Comparison of ENCODE assay signal across 23 cellular contexts in the genomic region with DNA sequence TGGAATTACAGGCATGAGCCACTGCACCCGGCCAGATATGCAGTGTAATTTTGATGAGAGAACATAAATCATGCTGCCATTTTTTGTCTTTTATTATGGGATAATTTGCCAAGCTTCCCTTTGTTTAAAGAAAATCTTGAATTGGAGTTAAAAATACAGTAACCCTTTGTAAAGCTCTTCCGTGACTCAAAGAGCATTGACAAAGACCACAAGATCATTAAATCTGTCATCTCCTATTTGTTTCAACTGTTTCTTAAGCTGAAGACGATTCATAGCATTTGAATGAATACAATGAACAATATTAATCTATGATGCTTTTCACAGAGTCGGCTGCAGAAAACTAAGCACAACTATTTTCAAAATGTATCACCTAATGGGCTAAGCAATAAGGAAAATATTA.
DNase-seq lines count a peak whose midpoint lies in the region; ATAC-seq and TF ChIP-seq lines count a peak whose summit lies in the region.
"Had no signal": no experiment of that assay in that cellular context is flagged by ENCODE, and none has a peak within 500 bp of the region (broad histone marks: within the 10 kb centered on the region; RNA-seq: fewer than 3 reads in every experiment).

No MANE protein-coding gene starts in this region.

- in situ Hi-C loops in GM23248 (cut with MboI) (no loop called here), SK-MEL-5 (cut with HindIII; ENCODE audit: low pct_unique_long_range_greater_than_20kb, low sequenced_read_pairs) (no loop called here)

- no peaks in the 10 kb centered on the region for H3F3A ChIP-seq in GM23248 (ENCODE audit: insufficient read depth)

- ATAC-seq in foreskin keratinocyte (peak; percentile 34), aorta (ENCODE audit: low FRiP score) (no peak), HG03439 (IDR thresholded peaks at IDR 0.05; ENCODE audit: unreplicated experiment) (no peak)
- ATAC-seq: GM23338 had no signal

- H3K36me3 ChIP-seq in GM23248 (ENCODE audit: low read depth), result no peaks in the 10 kb centered on the region
- H3K36me3 ChIP-seq in aorta (ENCODE audit: control insufficient read depth in 1 of 2, insufficient read depth in 2 of 2, low read length in 1 of 2), result no peaks in the 10 kb centered on the region
- no peaks in the 10 kb centered on the region for H3K36me3 ChIP-seq in esophagus squamous epithelium
- H3K36me3 ChIP-seq: BE2C, HAP-1 had no signal

- H3K4me3 ChIP-seq in GM23248, result no peak overlapping the region
- no peak overlapping the region for H3K4me3 ChIP-seq in aorta (ENCODE audit: low read length in 2 of 2)
- H3K4me3 ChIP-seq in esophagus squamous epithelium, result no peak overlapping the region
- H3K4me3 ChIP-seq: GM23338, HAP-1 had no signal

- H3K9ac ChIP-seq in GM23248, result no peak overlapping the region
- H3K9ac ChIP-seq: SK-N-SH had no signal

- H3K4me1 ChIP-seq in GM23248 (ENCODE audit: insufficient read depth) (no peaks in the 10 kb centered on the region; the same call in 1 of the 2 replicates), foreskin keratinocyte (no peaks in the 10 kb centered on the region), aorta (ENCODE audit: control insufficient read depth in 1 of 2, insufficient read depth in 2 of 2, low read length in 2 of 2) (no peaks in the 10 kb centered on the region), esophagus squamous epithelium (peaks cover 0 to 5% (median 0%) of the 10 kb centered on the region in 3 donors)
- H3K4me1 ChIP-seq: BE2C had no signal

- no peaks in the 10 kb centered on the region for H3K79me2 ChIP-seq in GM23248 (ENCODE audit: insufficient read depth)

- peak; percentile 53 for DNase-seq in COLO829 (ENCODE audit: low spot score)
- peak; percentile 10 for DNase-seq in GM23248
- peak; percentile 84 for DNase-seq in SK-MEL-5 (ENCODE audit: low read depth, low spot score)
- peak in 1 of 2 donors; percentile 27 for DNase-seq in foreskin keratinocyte
- no peak for DNase-seq in iPS-NIHi11 (ENCODE audit: low spot score)
- no peak for DNase-seq in aorta
- DNase-seq in esophagus squamous epithelium (lab: John Stamatoyannopoulos, UW), result no peak
- DNase-seq: BE2C; CD4-positive, CD25-positive, alpha-beta regulatory T cell; DND-41; GDM1; NCI-H1105; NCI-H1694; NCI-H2081 treated with DMSO at 0.1 percent for 48 hours; NCI-H446 treated with DMSO at 0.1 percent for 48 hours; NCI-H526 treated with DMSO at 0.1 percent for 48 hours; OCI-M1; RPMI8226; SHP77; SK-N-SH had no signal

- TF ChIP-seq CTCF in foreskin keratinocyte (conservative IDR thresholded peaks at IDR 0.05) (no peak), esophagus squamous epithelium (IDR thresholded peaks at IDR 0.05) (no peak)

- H3K27ac ChIP-seq in GM23248 (no peak overlapping the region), foreskin keratinocyte (no peak overlapping the region), aorta (ENCODE audit: low read depth in 1 of 2, low read length in 2 of 2) (no peak overlapping the region), esophagus squamous epithelium (no peak overlapping the region)

- intact Hi-C loops in aorta (cut with DNase I) (no loop called here), esophagus squamous epithelium (cut with DNase I) (no loop called here)

- no peaks in the 10 kb centered on the region for H4K20me1 ChIP-seq in GM23248 (ENCODE audit: insufficient read depth)

- no peaks in the 10 kb centered on the region for H3K9me3 ChIP-seq in GM23248 (ENCODE audit: low read depth)
- H3K9me3 ChIP-seq in aorta (ENCODE audit: control insufficient read depth, low read length), result no peaks in the 10 kb centered on the region
- peaks cover 0 to 5% (median 0%) of the 10 kb centered on the region in 3 donors for H3K9me3 ChIP-seq in esophagus squamous epithelium
- H3K9me3 ChIP-seq: BE2C, HAP-1, SK-N-SH had no signal

- no peak for TF ChIP-seq POLR2A in esophagus squamous epithelium (IDR thresholded peaks at IDR 0.05)

- no peak overlapping the region for H3K4me2 ChIP-seq in GM23248 (ENCODE audit: unreplicated experiment)
- H3K4me2 ChIP-seq: GM23338, SK-N-SH had no signal

- no peak overlapping the region for H2AFZ ChIP-seq in GM23248
- H2AFZ ChIP-seq: GM23338 had no signal

- H3K9me2 ChIP-seq in GM23248 (ENCODE audit: insufficient read depth), result no peaks in the 10 kb centered on the region
- H3K9me2 ChIP-seq: SK-N-SH had no signal

- 0 to 4% methylated on average over 4 of the region's 4 CpGs for WGBS in GM23248 (ENCODE audit: low coverage in 1 of 2, low lambda C conversion rate in 2 of 2, missing lambda C conversion rate in 2 of 2), 2 experiments
- WGBS in aorta, 2 donors, result 13% methylated on average over 4 of the region's 4 CpGs
- WGBS in esophagus squamous epithelium, 2 donors, result 15 to 25% methylated on average over 4 of the region's 4 CpGs

- H3K27me3 ChIP-seq in GM23248 (replicated peaks; ENCODE audit: insufficient read depth) (0 out of 2 replicates have a peak, but pooled peaks cover 7% of the 10 kb centered on the region), foreskin keratinocyte (no peaks in the 10 kb centered on the region), aorta (ENCODE audit: control insufficient read depth in 1 of 2, insufficient read depth in 2 of 2, low read length in 1 of 2) (no peaks in the 10 kb centered on the region), esophagus squamous epithelium (no peaks in the 10 kb centered on the region)

Comparison
In these comparisons a context has a peak if more than half of its experiments do, and no peak if none do; other contexts are left out.
1. DNase-seq: peak in COLO829 (single experiment), GM23248 (single experiment) and SK-MEL-5 (single experiment); none in iPS-NIHi11 (single experiment), aorta (0 of 2) and esophagus squamous epithelium (single experiment).